Comparison of ENCODE assay signal across 12 cellular contexts in genomic region chr10:14063531-14064317, GRCh38.
DNase-seq lines count a peak whose midpoint lies in the region; ATAC-seq and TF ChIP-seq lines count a peak whose summit lies in the region.
"Had no signal": no experiment of that assay in that cellular context is flagged by ENCODE, and none has a peak within 500 bp of the region (broad histone marks: within the 10 kb centered on the region; RNA-seq: fewer than 3 reads in every experiment).

No MANE protein-coding gene starts in this region.

- no peaks in the 10 kb centered on the region for H3K79me2 ChIP-seq in fibroblast of lung (ENCODE audit: control insufficient read depth, insufficient read depth, low read length)

- TF ChIP-seq CTCF in fibroblast of lung (conservative IDR thresholded peaks at IDR 0.05 in 1 of 2, IDR thresholded peaks at IDR 0.05 in 1 of 2; ENCODE audit: low read depth in 1 of 2, low read length in 2 of 2): no peak
- TF ChIP-seq CTCF in lung (IDR thresholded peaks at IDR 0.05; ENCODE audit: control extremely low read depth, extremely low read depth): no peak
- TF ChIP-seq CTCF in tibial artery (IDR thresholded peaks at IDR 0.05): no peak

- no peaks in the 10 kb centered on the region for H3K27me3 ChIP-seq in fibroblast of lung (ENCODE audit: control insufficient read depth, insufficient read depth, low read length)
- H3K27me3 ChIP-seq in lung (ENCODE audit: control insufficient read depth, insufficient read depth): no peaks in the 10 kb centered on the region
- no peaks in the 10 kb centered on the region for H3K27me3 ChIP-seq in tibial artery

- no peaks in the 10 kb centered on the region for H3K4me1 ChIP-seq in fibroblast of lung (ENCODE audit: control insufficient read depth, extremely low read depth, insufficient read depth, low read length)
- H3K4me1 ChIP-seq in lung (ENCODE audit: control insufficient read depth in 2 of 2, insufficient read depth in 2 of 2, low read length in 2 of 2): peaks cover 0 to 4% of the 10 kb centered on the region in 2 donors
- H3K4me1 ChIP-seq in tibial artery: peaks cover 0 to 15% (median 0%) of the 10 kb centered on the region in 4 donors
- H3K4me1 ChIP-seq: prostate gland had no signal

- DNase-seq in LHCN-M2 (ENCODE audit: low read depth) (peak; percentile 88), fibroblast of lung (ENCODE audit: low read depth in 2 of 2) (peak; percentile 91 to 96), lung (ENCODE audit: low spot score) (peak; percentile 74), tibial artery (peak; percentile 44 to 72), activated gamma-delta T cell treated with Interleukin-2 at 50 U/mL for 16 hours (no peak)
- DNase-seq: activated CD8-positive, alpha-beta memory T cell treated with anti-CD3 and anti-CD28 coated beads for 24 hours; DMS79 had no signal

- WGBS in lung, 2 donors: 61 to 81% methylated on average over 8 of the region's 8 CpGs

- H3K4me3 ChIP-seq in fibroblast of lung (replicated peaks in 1 of 4; ENCODE audit: control extremely low read depth in 1 of 4, insufficient read depth in 1 of 4, low read depth in 3 of 4, low read length in 4 of 4): no peak overlapping the region
- no peak overlapping the region for H3K4me3 ChIP-seq in lung
- H3K4me3 ChIP-seq in tibial artery: no peak overlapping the region
- H3K4me3 ChIP-seq: prostate gland had no signal

- no peak overlapping the region for H2AFZ ChIP-seq in fibroblast of lung (ENCODE audit: low read length)

- intact Hi-C loops in tibial artery (cut with DNase I; ENCODE audit: low total_unique reads): no loop called here

- no peak overlapping the region for H3K9ac ChIP-seq in fibroblast of lung (ENCODE audit: insufficient read depth, low read length)

- no peaks in the 10 kb centered on the region for H3K9me3 ChIP-seq in fibroblast of lung (ENCODE audit: control insufficient read depth, insufficient read depth, low read depth, low read length)
- H3K9me3 ChIP-seq in lung (ENCODE audit: control insufficient read depth in 2 of 2, insufficient read depth in 1 of 2, low read length in 1 of 2): no peaks in the 10 kb centered on the region
- H3K9me3 ChIP-seq in tibial artery: peaks cover 0 to 3% (median 0%) of the 10 kb centered on the region in 3 donors
- H3K9me3 ChIP-seq: prostate gland had no signal

- H4K20me1 ChIP-seq in fibroblast of lung (ENCODE audit: control insufficient read depth, extremely low read depth, insufficient read depth, low read length): no peaks in the 10 kb centered on the region

- ATAC-seq in lung (ENCODE audit: insufficient read depth, low FRiP score) (peak; percentile 80), HG03521 (IDR thresholded peaks at IDR 0.05; ENCODE audit: unreplicated experiment) (no peak), HG03045 (IDR thresholded peaks at IDR 0.05; ENCODE audit: unreplicated experiment) (no peak), HG03342 (IDR thresholded peaks at IDR 0.05; ENCODE audit: unreplicated experiment) (no peak)
- ATAC-seq: activated naive CD4-positive, alpha-beta T cell treated with anti-CD3 and anti-CD28 coated beads, Interleukin-2, amount 50 U/mL, for 72 hours had no signal

- H3K27ac ChIP-seq in fibroblast of lung (ENCODE audit: insufficient read depth, low read length): no peak overlapping the region
- H3K27ac ChIP-seq in lung (ENCODE audit: low read depth in 1 of 2, low read length in 1 of 2): no peak overlapping the region
- no peak overlapping the region for H3K27ac ChIP-seq in tibial artery
- H3K27ac ChIP-seq: prostate gland had no signal

- no peaks in the 10 kb centered on the region for H3K36me3 ChIP-seq in fibroblast of lung (ENCODE audit: control insufficient read depth, insufficient read depth, low read length)
- H3K36me3 ChIP-seq in lung (ENCODE audit: control insufficient read depth in 2 of 2, insufficient read depth in 2 of 2, low read length in 2 of 2): no peaks in the 10 kb centered on the region
- H3K36me3 ChIP-seq in tibial artery: no peaks in the 10 kb centered on the region
- H3K36me3 ChIP-seq: prostate gland had no signal

- H3K4me2 ChIP-seq in fibroblast of lung (ENCODE audit: extremely low read depth, insufficient read depth, low read length): no peak overlapping the region
